Comparison of ENCODE assay signal across 1 cellular context in genomic region chr18:26863921-26864497, GRCh38.
TF ChIP-seq lines count a peak whose summit lies in the region.

No MANE protein-coding gene starts in this region.

TF ChIP-seq in WTC11, 78 proteins besides CTCF, POLR2A, EP300 and RAD21 (continued from another document):
- TF ChIP-seq ATF2 (CRISPR knock-in tag; IDR thresholded peaks at IDR 0.05; ENCODE audit: borderline replicate concordance, low read depth), result no peak
- no peak for TF ChIP-seq JUN (CRISPR knock-in tag; IDR thresholded peaks at IDR 0.05)
